Comparison of ENCODE assay signal across 18 cellular contexts in genomic region chr7:130957722-130958360, GRCh38.
DNase-seq lines count a peak whose midpoint lies in the region; ATAC-seq and TF ChIP-seq lines count a peak whose summit lies in the region.
"Had no signal": no experiment of that assay in that cellular context is flagged by ENCODE, and none has a peak within 500 bp of the region (broad histone marks: within the 10 kb centered on the region; RNA-seq: fewer than 3 reads in every experiment).

No MANE protein-coding gene starts in this region.

- no peak overlapping the region for H3K9ac ChIP-seq in mammary epithelial cell (ENCODE audit: insufficient read depth, low read length)
- H3K9ac ChIP-seq: parathyroid adenoma had no signal

- H3K9me3 ChIP-seq in MG63, result no peaks in the 10 kb centered on the region
- no peaks in the 10 kb centered on the region for H3K9me3 ChIP-seq in mammary epithelial cell (replicated peaks; ENCODE audit: insufficient read depth, low read length)

- no peak for TF ChIP-seq CTCF in natural killer cell (IDR thresholded peaks at IDR 0.05)
- no peak for TF ChIP-seq CTCF in mammary epithelial cell (conservative IDR thresholded peaks at IDR 0.05 in 1 of 2, IDR thresholded peaks at IDR 0.05 in 1 of 2; ENCODE audit: extremely low read depth in 1 of 2, insufficient read depth in 1 of 2, low read depth in 1 of 2, low read length in 2 of 2)

- H3K4me3 Mint-ChIP-seq in natural killer cell, result peak overlapping the region; percentile 40
- H3K4me3 Mint-ChIP-seq in natural killer cell treated with Interleukin-12 subunit alpha and Interleukin-12 subunit beta and Interleukin-15 and Interleukin-18, amount 100 ng/mL, for 72 hours, result no peak overlapping the region

- H3K36me3 Mint-ChIP-seq in natural killer cell, result no peaks in the 10 kb centered on the region
- peaks cover 68% of the 10 kb centered on the region for H3K36me3 Mint-ChIP-seq in natural killer cell treated with Interleukin-12 subunit alpha and Interleukin-12 subunit beta and Interleukin-15 and Interleukin-18, amount 100 ng/mL, for 72 hours

- ATAC-seq in natural killer cell, result no peak
- ATAC-seq in natural killer cell treated with Interleukin-12 subunit alpha and Interleukin-12 subunit beta and Interleukin-15 and Interleukin-18, amount 100 ng/mL, for 72 hours, result no peak

- peaks cover 73 to 74% of the 10 kb centered on the region in 2 donors for H3K4me1 Mint-ChIP-seq in natural killer cell
- H3K4me1 Mint-ChIP-seq in natural killer cell treated with Interleukin-12 subunit alpha and Interleukin-12 subunit beta and Interleukin-15 and Interleukin-18, amount 100 ng/mL, for 72 hours (ENCODE audit: low read depth in 2 of 2), result peaks cover 68 to 86% of the 10 kb centered on the region in 2 donors

- H3K4me1 ChIP-seq in mammary epithelial cell (ENCODE audit: insufficient read depth, low read length), result peaks cover 34% of the 10 kb centered on the region
- H3K4me1 ChIP-seq: parathyroid adenoma had no signal

- CTCF ChIA-PET in mammary epithelial cell (lab: Charles Lee; ENCODE audit: low non-redundant PET), result no interaction called here

- H3K27ac Mint-ChIP-seq in natural killer cell, result peak overlapping the region; percentile 74 to 85
- no peak overlapping the region for H3K27ac Mint-ChIP-seq in natural killer cell treated with Interleukin-12 subunit alpha and Interleukin-12 subunit beta and Interleukin-15 and Interleukin-18, amount 100 ng/mL, for 72 hours

- H3K9me3 Mint-ChIP-seq in natural killer cell, result no peaks in the 10 kb centered on the region
- no peaks in the 10 kb centered on the region for H3K9me3 Mint-ChIP-seq in natural killer cell treated with Interleukin-12 subunit alpha and Interleukin-12 subunit beta and Interleukin-15 and Interleukin-18, amount 100 ng/mL, for 72 hours

- dilution Hi-C loops in mammary epithelial cell (cut with HindIII; ENCODE audit: low sequenced_read_pairs), result no loop called here

- intact Hi-C loops in natural killer cell (cut with micrococcal nuclease) (no loop called here), mammary epithelial cell (cut with micrococcal nuclease) (no loop called here)

- no peaks in the 10 kb centered on the region for H3K27me3 Mint-ChIP-seq in natural killer cell (ENCODE audit: low read depth in 2 of 2)
- no peaks in the 10 kb centered on the region for H3K27me3 Mint-ChIP-seq in natural killer cell treated with Interleukin-12 subunit alpha and Interleukin-12 subunit beta and Interleukin-15 and Interleukin-18, amount 100 ng/mL, for 72 hours

- peak overlapping the region; percentile 67 for H3K4me3 ChIP-seq in MG63
- no peak overlapping the region for H3K4me3 ChIP-seq in mammary epithelial cell (replicated peaks in 1 of 3; ENCODE audit: insufficient read depth in 1 of 3, low read depth in 2 of 3, low read length in 3 of 3)
- H3K4me3 ChIP-seq: coronary artery had no signal

- no peak overlapping the region for H2AFZ ChIP-seq in mammary epithelial cell (ENCODE audit: low read depth, low read length)
- H2AFZ ChIP-seq: parathyroid adenoma had no signal

- peaks cover 55% of the 10 kb centered on the region for H3K36me3 ChIP-seq in MG63
- peaks cover 5% of the 10 kb centered on the region for H3K36me3 ChIP-seq in mammary epithelial cell (ENCODE audit: insufficient read depth, low read length)

- DNase-seq in natural killer cell, result no peak
- no peak for DNase-seq in natural killer cell treated with Interleukin-12 subunit alpha and Interleukin-12 subunit beta and Interleukin-15 and Interleukin-18, amount 100 ng/mL, for 72 hours (ENCODE audit: low spot score)
- no peak for DNase-seq in MG63
- DNase-seq in mammary epithelial cell, result no peak
- DNase-seq in NCI-H1105 (lab: John Stamatoyannopoulos, UW), result no peak
- no peak for DNase-seq in SIG-M5 (lab: John Stamatoyannopoulos, UW)
- DNase-seq in central memory CD4-positive, alpha-beta T cell, result no peak
- no peak for DNase-seq in pons (ENCODE audit: low spot score)
- DNase-seq: activated CD4-positive, alpha-beta T cell treated with anti-CD3 and anti-CD28 coated beads for 4 hours; activated naive CD4-positive, alpha-beta T cell; C1 segment of cervical spinal cord; GF-D8; mesendoderm; NCI-H187 treated with DMSO at 0.1 percent for 48 hours; NCI-H748 treated with DMSO at 0.1 percent for 48 hours; stimulated activated CD4-positive, alpha-beta T cell treated with anti-CD3 and anti-CD28 coated beads, Interleukin-1b, Interleukin-23, amount 100 ng/mL, for 48 hours had no signal

- no peak overlapping the region for H3K27ac ChIP-seq in mammary epithelial cell (ENCODE audit: insufficient read depth, low read depth, low read length)
- H3K27ac ChIP-seq: coronary artery, parathyroid adenoma had no signal

- H3K4me2 ChIP-seq in mammary epithelial cell (ENCODE audit: insufficient read depth, low read depth, low read length), result peak overlapping the region; percentile 39

- H3K79me2 ChIP-seq in mammary epithelial cell (ENCODE audit: insufficient read depth, low read length), result peaks cover 88% of the 10 kb centered on the region

- H4K20me1 ChIP-seq in mammary epithelial cell (ENCODE audit: insufficient read depth, low read length), result no peaks in the 10 kb centered on the region

- BruUV-seq in mammary epithelial cell (replicated peaks; lab: Mats Ljungman, UMichigan), result no TSS peak

- H3K27me3 ChIP-seq in MG63, result no peaks in the 10 kb centered on the region
- no peaks in the 10 kb centered on the region for H3K27me3 ChIP-seq in mammary epithelial cell (ENCODE audit: insufficient read depth, low read length)

- 98% methylated on average over 5 of the region's 5 CpGs for WGBS in mammary epithelial cell (ENCODE audit: low coverage, missing lambda C conversion rate)

- in situ Hi-C loops in mammary epithelial cell (cut with MboI; ENCODE audit: low sequenced_read_pairs in 2 of 2), result no loop called here

Comparison
In these comparisons a context has a peak if more than half of its experiments do, and no peak if none do; other contexts are left out.
1. H3K27ac Mint-ChIP-seq: peak in natural killer cell (2 of 2); none in natural killer cell treated with Interleukin-12 subunit alpha and Interleukin-12 subunit beta and Interleukin-15 and Interleukin-18, amount 100 ng/mL, for 72 hours (0 of 2).